ENCODE assay signal across 8 cellular contexts in the genomic region with DNA sequence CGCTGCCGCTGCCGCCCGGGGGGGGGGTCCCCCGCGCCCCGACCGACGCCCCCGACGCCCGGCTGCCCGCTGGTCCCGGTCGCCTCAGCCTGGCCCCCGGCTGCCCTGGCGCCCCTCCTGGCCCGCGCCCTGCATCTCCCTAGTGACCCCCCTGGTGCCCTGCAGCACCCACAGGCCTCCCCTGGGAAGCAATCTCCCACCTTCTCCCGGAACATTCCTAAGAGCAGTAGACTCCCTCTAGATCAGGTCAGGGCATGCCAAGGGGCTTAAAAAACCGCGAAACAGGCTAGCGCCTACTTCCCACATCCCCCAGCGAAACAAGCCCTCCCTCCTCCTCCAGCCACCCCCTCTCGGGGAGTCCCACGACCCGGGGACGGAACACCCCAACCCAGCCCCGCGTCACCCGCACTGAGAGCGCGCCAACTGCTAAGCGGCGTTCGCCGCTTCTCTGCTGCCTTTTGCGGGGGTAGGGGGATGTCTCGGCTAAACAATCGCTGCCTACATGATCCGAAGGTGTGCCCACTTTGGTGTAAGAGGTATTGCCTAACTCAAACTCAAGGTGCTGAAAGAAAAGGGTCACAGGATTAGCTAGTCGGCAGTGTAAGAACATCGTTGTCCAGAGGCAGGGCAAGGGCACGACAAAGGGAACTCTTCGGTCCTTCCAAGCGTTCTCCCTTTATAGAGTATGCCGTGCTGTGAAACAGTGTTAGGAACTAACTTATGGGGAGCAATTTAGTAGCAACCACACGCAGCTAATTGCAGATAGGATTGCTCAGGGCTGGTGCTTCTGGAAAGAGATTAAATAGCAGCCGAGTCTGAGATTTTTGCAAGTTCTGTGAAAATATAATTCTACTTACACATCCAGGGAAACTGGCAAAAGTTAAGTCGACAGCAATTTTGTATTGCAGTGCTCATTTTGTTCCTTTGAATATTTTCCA. TPM values are rescaled to one million over a fixed set of nuclear protein-coding genes. Genes with fewer than 3 reads are reported as not detected.
DNase-seq lines count a peak whose midpoint lies in the region; ATAC-seq and TF ChIP-seq lines count a peak whose summit lies in the region.

No MANE protein-coding gene starts in this region.

- peak; percentile 57 for ATAC-seq in left lung
- ATAC-seq in stimulated activated effector memory CD8-positive, alpha-beta T cell treated with anti-CD3 and anti-CD28 coated beads, Interleukin-12 subunit alpha, Interleukin-12 subunit beta, amount 100 ng/mL, for 72 hours = peak; percentile 69
- ATAC-seq in GM18868 (IDR thresholded peaks at IDR 0.05; ENCODE audit: unreplicated experiment) = no peak
- no peak for ATAC-seq in GM18870 (IDR thresholded peaks at IDR 0.05; ENCODE audit: unreplicated experiment)

- H3K4me1 Mint-ChIP-seq in stimulated activated effector memory CD8-positive, alpha-beta T cell treated with anti-CD3 and anti-CD28 coated beads, Interleukin-12 subunit alpha, Interleukin-12 subunit beta, amount 100 ng/mL, for 72 hours = peaks cover 24% of the 10 kb centered on the region

- peak overlapping the region; percentile 78 for H3K4me3 Mint-ChIP-seq in stimulated activated effector memory CD8-positive, alpha-beta T cell treated with anti-CD3 and anti-CD28 coated beads, Interleukin-12 subunit alpha, Interleukin-12 subunit beta, amount 100 ng/mL, for 72 hours

- H3K9me3 Mint-ChIP-seq in stimulated activated effector memory CD8-positive, alpha-beta T cell treated with anti-CD3 and anti-CD28 coated beads, Interleukin-12 subunit alpha, Interleukin-12 subunit beta, amount 100 ng/mL, for 72 hours = no peaks in the 10 kb centered on the region

- TF ChIP-seq CTCF in left lung (IDR thresholded peaks at IDR 0.05) = no peak

- DNase-seq in NCI-H146 (lab: John Stamatoyannopoulos, UW) (peak; percentile 2), NCI-H146 treated with DMSO at 0.1 percent for 48 hours (lab: John Stamatoyannopoulos, UW; ENCODE audit: unreplicated experiment) (no peak), SJCRH30 (peak; percentile 38 to 45), left lung (peak in 1 of 2 donors; percentile 83)
- DNase-seq in central memory CD4-positive, alpha-beta T cell = peak; percentile 36
- DNase-seq in stimulated activated effector memory CD8-positive, alpha-beta T cell treated with anti-CD3 and anti-CD28 coated beads, Interleukin-12 subunit alpha, Interleukin-12 subunit beta, amount 100 ng/mL, for 72 hours (ENCODE audit: low spot score in 2 of 2) = peak; percentile 7 to 54

- H3K27ac ChIP-seq in SJCRH30 (no peak overlapping the region), left lung (peak overlapping the region; percentile 70 to 76)

- H3K36me3 ChIP-seq in SJCRH30 (no peaks in the 10 kb centered on the region), left lung (no peaks in the 10 kb centered on the region)

- H3K27me3 ChIP-seq in SJCRH30 (peaks cover 16% of the 10 kb centered on the region), left lung (peaks cover 10 to 81% of the 10 kb centered on the region in 2 donors)

- H3K4me3 ChIP-seq in SJCRH30 = peak overlapping the region; percentile 71
- peak overlapping the region; percentile 54 to 61 for H3K4me3 ChIP-seq in left lung

- intact Hi-C loops in left lung (cut with DNase I) = no loop called here

- no peaks in the 10 kb centered on the region for H3K36me3 Mint-ChIP-seq in stimulated activated effector memory CD8-positive, alpha-beta T cell treated with anti-CD3 and anti-CD28 coated beads, Interleukin-12 subunit alpha, Interleukin-12 subunit beta, amount 100 ng/mL, for 72 hours

- H3K27ac Mint-ChIP-seq in stimulated activated effector memory CD8-positive, alpha-beta T cell treated with anti-CD3 and anti-CD28 coated beads, Interleukin-12 subunit alpha, Interleukin-12 subunit beta, amount 100 ng/mL, for 72 hours = peak overlapping the region; percentile 50

- H3K4me1 ChIP-seq in SJCRH30 = peaks cover 9% of the 10 kb centered on the region
- peaks cover 0 to 6% of the 10 kb centered on the region in 2 donors for H3K4me1 ChIP-seq in left lung

- H3K9me3 ChIP-seq in SJCRH30 (replicated peaks) (no peaks in the 10 kb centered on the region), left lung (no peaks in the 10 kb centered on the region)

RNA-seq across cellular contexts. Expression of gene NTN4, which starts 0.6 kb away (rescaled TPM):
- 1.7 and 2.7 TPM in 2 replicates for total RNA-seq in SJCRH30 (2014; rRNA removed; shearing (Covaris generic))
- total RNA-seq in left lung = 10 to 100 TPM; 61.9 to 81.5 TPM

Comparison
In these comparisons a context has a peak if more than half of its experiments do, and no peak if none do; other contexts are left out.
1. ATAC-seq: peak in left lung (single experiment) and stimulated activated effector memory CD8-positive, alpha-beta T cell treated with anti-CD3 and anti-CD28 coated beads, Interleukin-12 subunit alpha, Interleukin-12 subunit beta, amount 100 ng/mL, for 72 hours (single experiment); none in GM18868 (single experiment) and GM18870 (single experiment).
2. RNA of gene NTN4, which starts 0.6 kb away (total RNA-seq): 61.9 to 81.5 TPM in left lung; 1.7 to 2.7 TPM in SJCRH30; every median in the first group is over 10 times any median in the second.